ENCODE assay signal across 30 cellular contexts in the genomic region with DNA sequence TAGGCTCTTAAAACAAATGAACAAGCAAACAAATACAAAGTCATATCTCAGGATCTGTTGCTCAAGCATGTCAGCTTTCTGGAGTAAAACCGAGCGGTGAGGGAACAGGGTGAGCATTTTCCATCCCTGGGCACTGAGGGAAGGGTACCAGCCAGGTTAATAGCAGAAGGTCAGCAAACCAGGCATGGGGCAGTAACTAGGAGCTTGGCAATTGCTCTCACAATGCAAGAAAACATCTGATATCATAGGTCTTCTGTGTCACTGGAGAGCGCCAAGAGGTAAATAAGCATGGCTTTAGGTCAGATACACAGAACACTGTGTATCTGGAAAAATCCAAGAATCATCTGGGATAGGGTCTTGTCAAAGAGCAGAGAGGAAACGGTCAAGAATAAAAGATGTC.
"Had no signal": no experiment of that assay in that cellular context is flagged by ENCODE, and none has a peak within 500 bp of the region (broad histone marks: within the 10 kb centered on the region; RNA-seq: fewer than 3 reads in every experiment).

No MANE protein-coding gene starts in this region.

- H3K4me3 ChIP-seq: ascending aorta had no signal

- DNase-seq: activated CD4-positive, alpha-beta memory T cell treated with anti-CD3 and anti-CD28 coated beads, Interleukin-2, amount 10 ng/mL, durations not matched to agents 7 days and 5 days; activated CD4-positive, alpha-beta T cell treated with anti-CD3 and anti-CD28 coated beads for 1 hour; activated CD4-positive, alpha-beta T cell treated with anti-CD3 and anti-CD28 coated beads for 36 hours; activated CD4-positive, alpha-beta T cell treated with anti-CD3 and anti-CD28 coated beads for 48 hours; activated CD4-positive, alpha-beta T cell treated with anti-CD3 and anti-CD28 coated beads, Interleukin-2, amount 10 ng/mL, durations not matched to agents 7 days and 5 days; activated CD4-positive, alpha-beta T cell treated with anti-CD3 and anti-CD28 coated beads, Interleukin-2, amount 50 U/mL, for 48 hours; activated CD4-positive, CD25-positive, alpha-beta regulatory T cell; activated CD8-positive, alpha-beta memory T cell treated with anti-CD3 and anti-CD28 coated beads for 24 hours; activated CD8-positive, alpha-beta memory T cell treated with anti-CD3 and anti-CD28 coated beads, Interleukin-2, amount 10 ng/mL, durations not matched to agents 7 days and 5 days; activated CD8-positive, alpha-beta memory T cell treated with anti-CD3 and anti-CD28 coated beads, Interleukin-2, amount 50 U/mL, for 48 hours; activated CD8-positive, alpha-beta T cell treated with anti-CD3 and anti-CD28 coated beads, Interleukin-2, amount 10 ng/mL, durations not matched to agents 7 days and 5 days; activated effector memory CD4-positive, alpha-beta T cell treated with Interleukin-2 at 50 U/mL for 16 hours; activated gamma-delta T cell; activated naive CD4-positive, alpha-beta T cell treated with anti-CD3 and anti-CD28 coated beads, Interleukin-2, amount 10 ng/mL, durations not matched to agents 7 days and 5 days; activated naive CD4-positive, alpha-beta T cell treated with Interleukin-2 at 50 U/mL for 16 hours; activated naive CD8-positive, alpha-beta T cell treated with anti-CD3 and anti-CD28 coated beads, Interleukin-2, amount 10 ng/mL, durations not matched to agents 7 days and 5 days; activated naive CD8-positive, alpha-beta T cell treated with anti-CD3 and anti-CD28 coated beads, Interleukin-2, amount 50 U/mL, for 24 hours; activated T-cell treated with anti-CD3 and anti-CD28 coated beads, Interleukin-2, amount 50 U/mL, for 24 hours; activated T-cell treated with anti-CD3 and anti-CD28 coated beads, Interleukin-2, amount 50 U/mL, for 48 hours; amygdala; anterior cingulate cortex; central memory CD4-positive, alpha-beta T cell; T-helper 1 cell; T-helper 2 cell; T-helper 9 cell; WERI-Rb-1 had no signal

- H3K4me1 ChIP-seq: ascending aorta had no signal

- FAIRE-seq: TTC549 had no signal

- ATAC-seq: activated CD4-positive, alpha-beta T cell treated with anti-CD3 and anti-CD28 coated beads for 36 hours; activated CD4-positive, CD25-positive, alpha-beta regulatory T cell treated with anti-CD3 and anti-CD28 coated beads, Interleukin-2, amount 50 U/mL, for 24 hours; activated CD8-positive, alpha-beta memory T cell treated with anti-CD3 and anti-CD28 coated beads, Interleukin-2, amount 10 ng/mL, durations not matched to agents 7 days and 5 days; activated CD8-positive, alpha-beta T cell treated with anti-CD3 and anti-CD28 coated beads, Interleukin-2, amount 10 ng/mL, durations not matched to agents 7 days and 5 days; activated naive CD8-positive, alpha-beta T cell treated with anti-CD3 and anti-CD28 coated beads, Interleukin-2, amount 50 U/mL, for 24 hours; WTC11 had no signal

- H3K36me3 ChIP-seq: ascending aorta, WERI-Rb-1 had no signal

- H3K27ac ChIP-seq: ascending aorta, WERI-Rb-1 had no signal

- H3K27me3 ChIP-seq: ascending aorta had no signal
